1 cellular context compared by ENCODE assay signal in the genomic region with DNA sequence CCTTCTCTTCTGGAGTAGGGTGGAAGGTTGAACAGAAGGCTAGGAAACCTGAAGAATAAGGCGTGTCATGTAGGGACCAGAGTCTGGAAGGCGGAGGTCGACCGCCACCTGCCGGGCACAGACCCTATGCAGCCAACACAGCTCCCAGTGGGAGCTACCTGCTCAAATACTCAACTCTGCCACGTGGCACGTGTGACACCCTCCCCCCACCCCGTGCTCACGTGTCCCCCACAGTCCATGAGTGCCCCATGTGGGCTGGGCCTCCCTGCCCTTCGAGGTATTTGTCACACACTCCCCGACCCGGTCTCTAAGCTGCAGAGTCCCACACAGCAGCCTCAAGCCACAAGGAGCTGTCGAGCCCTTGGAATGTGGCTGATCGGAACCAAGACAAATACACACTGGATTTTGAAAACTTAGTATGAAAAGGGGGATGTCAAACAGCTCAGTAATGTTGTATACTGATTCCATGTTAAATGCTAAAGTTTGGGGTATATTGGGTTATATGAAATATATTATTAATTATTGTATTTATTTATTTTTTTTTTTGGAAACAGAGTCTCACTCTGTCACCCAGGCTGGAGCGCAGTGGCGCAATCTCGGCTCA.
TF ChIP-seq lines count a peak whose summit lies in the region.

No MANE protein-coding gene starts in this region.

TF ChIP-seq in HepG2, 621 proteins besides CTCF, POLR2A, EP300 and RAD21 (continued from another document and continues in another):
- TF ChIP-seq, protein P1, sequence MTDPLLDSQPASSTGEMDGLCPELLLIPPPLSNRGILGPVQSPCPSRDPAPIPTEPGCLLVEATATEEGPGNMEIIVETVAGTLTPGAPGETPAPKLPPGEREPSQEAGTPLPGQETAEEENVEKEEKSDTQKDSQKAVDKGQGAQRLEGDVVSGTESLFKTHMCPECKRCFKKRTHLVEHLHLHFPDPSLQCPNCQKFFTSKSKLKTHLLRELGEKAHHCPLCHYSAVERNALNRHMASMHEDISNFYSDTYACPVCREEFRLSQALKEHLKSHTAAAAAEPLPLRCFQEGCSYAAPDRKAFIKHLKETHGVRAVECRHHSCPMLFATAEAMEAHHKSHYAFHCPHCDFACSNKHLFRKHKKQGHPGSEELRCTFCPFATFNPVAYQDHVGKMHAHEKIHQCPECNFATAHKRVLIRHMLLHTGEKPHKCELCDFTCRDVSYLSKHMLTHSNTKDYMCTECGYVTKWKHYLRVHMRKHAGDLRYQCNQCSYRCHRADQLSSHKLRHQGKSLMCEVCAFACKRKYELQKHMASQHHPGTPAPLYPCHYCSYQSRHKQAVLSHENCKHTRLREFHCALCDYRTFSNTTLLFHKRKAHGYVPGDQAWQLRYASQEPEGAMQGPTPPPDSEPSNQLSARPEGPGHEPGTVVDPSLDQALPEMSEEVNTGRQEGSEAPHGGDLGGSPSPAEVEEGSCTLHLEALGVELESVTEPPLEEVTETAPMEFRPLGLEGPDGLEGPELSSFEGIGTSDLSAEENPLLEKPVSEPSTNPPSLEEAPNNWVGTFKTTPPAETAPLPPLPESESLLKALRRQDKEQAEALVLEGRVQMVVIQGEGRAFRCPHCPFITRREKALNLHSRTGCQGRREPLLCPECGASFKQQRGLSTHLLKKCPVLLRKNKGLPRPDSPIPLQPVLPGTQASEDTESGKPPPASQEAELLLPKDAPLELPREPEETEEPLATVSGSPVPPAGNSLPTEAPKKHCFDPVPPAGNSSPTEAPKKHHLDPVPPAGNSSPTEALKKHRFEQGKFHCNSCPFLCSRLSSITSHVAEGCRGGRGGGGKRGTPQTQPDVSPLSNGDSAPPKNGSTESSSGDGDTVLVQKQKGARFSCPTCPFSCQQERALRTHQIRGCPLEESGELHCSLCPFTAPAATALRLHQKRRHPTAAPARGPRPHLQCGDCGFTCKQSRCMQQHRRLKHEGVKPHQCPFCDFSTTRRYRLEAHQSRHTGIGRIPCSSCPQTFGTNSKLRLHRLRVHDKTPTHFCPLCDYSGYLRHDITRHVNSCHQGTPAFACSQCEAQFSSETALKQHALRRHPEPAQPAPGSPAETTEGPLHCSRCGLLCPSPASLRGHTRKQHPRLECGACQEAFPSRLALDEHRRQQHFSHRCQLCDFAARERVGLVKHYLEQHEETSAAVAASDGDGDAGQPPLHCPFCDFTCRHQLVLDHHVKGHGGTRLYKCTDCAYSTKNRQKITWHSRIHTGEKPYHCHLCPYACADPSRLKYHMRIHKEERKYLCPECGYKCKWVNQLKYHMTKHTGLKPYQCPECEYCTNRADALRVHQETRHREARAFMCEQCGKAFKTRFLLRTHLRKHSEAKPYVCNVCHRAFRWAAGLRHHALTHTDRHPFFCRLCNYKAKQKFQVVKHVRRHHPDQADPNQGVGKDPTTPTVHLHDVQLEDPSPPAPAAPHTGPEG (CRISPR knock-in tag; IDR thresholded peaks at IDR 0.05): no peak; the same call in 1 of the 2 replicates
- TF ChIP-seq, protein P2, sequence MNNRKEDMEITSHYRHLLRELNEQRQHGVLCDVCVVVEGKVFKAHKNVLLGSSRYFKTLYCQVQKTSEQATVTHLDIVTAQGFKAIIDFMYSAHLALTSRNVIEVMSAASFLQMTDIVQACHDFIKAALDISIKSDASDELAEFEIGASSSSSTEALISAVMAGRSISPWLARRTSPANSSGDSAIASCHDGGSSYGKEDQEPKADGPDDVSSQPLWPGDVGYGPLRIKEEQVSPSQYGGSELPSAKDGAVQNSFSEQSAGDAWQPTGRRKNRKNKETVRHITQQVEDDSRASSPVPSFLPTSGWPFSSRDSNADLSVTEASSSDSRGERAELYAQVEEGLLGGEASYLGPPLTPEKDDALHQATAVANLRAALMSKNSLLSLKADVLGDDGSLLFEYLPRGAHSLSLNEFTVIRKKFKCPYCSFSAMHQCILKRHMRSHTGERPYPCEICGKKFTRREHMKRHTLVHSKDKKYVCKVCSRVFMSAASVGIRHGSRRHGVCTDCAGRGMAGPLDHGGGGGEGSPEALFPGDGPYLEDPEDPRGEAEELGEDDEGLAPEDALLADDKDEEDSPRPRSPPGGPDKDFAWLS (CRISPR knock-in tag; IDR thresholded peaks at IDR 0.05; ENCODE audit: borderline replicate concordance): no peak
- TF ChIP-seq, protein P3, sequence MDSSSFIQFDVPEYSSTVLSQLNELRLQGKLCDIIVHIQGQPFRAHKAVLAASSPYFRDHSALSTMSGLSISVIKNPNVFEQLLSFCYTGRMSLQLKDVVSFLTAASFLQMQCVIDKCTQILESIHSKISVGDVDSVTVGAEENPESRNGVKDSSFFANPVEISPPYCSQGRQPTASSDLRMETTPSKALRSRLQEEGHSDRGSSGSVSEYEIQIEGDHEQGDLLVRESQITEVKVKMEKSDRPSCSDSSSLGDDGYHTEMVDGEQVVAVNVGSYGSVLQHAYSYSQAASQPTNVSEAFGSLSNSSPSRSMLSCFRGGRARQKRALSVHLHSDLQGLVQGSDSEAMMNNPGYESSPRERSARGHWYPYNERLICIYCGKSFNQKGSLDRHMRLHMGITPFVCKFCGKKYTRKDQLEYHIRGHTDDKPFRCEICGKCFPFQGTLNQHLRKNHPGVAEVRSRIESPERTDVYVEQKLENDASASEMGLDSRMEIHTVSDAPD (CRISPR knock-in tag; IDR thresholded peaks at IDR 0.05): peak; percentile 65; the same call in 1 of the 2 replicates
- TF ChIP-seq ZNF337 (CRISPR knock-in tag; IDR thresholded peaks at IDR 0.05; ENCODE audit: borderline replicate concordance, low read depth) (no peak; the same call in 1 of the 2 replicates), MYNN (CRISPR knock-in tag; IDR thresholded peaks at IDR 0.05; ENCODE audit: low read depth) (0 out of 2 replicates have a peak, but pooled peaks have one; percentile 35), ZSCAN22 (CRISPR knock-in tag; IDR thresholded peaks at IDR 0.05) (no peak), ZBTB7A (CRISPR knock-in tag; IDR thresholded peaks at IDR 0.05) (no peak; the same call in 1 of the 2 replicates), CCDC6 (CRISPR knock-in tag; IDR thresholded peaks at IDR 0.05) (peak; percentile 80; the same call in 1 of the 2 replicates), ZNF749 (CRISPR knock-in tag; IDR thresholded peaks at IDR 0.05; ENCODE audit: borderline replicate concordance) (no peak), ZNF672 (CRISPR knock-in tag; IDR thresholded peaks at IDR 0.05) (peak; percentile 48; the same call in 1 of the 2 replicates), RFX5 (IDR thresholded peaks at IDR 0.05; ENCODE audit: low read depth, low read length) (no peak; the same call in 1 of the 2 replicates), ZBTB1 (CRISPR knock-in tag; IDR thresholded peaks at IDR 0.05; ENCODE audit: borderline replicate concordance) (no peak), BORCS8-MEF2B (CRISPR knock-in tag; IDR thresholded peaks at IDR 0.05) (peak; percentile 97), ZNF329 (CRISPR knock-in tag; IDR thresholded peaks at IDR 0.05; ENCODE audit: low read depth) (0 out of 2 replicates have a peak, but pooled peaks have one; percentile 55), ZNF75D (CRISPR knock-in tag; IDR thresholded peaks at IDR 0.05; ENCODE audit: borderline replicate concordance) (no peak), HMGA1 (CRISPR knock-in tag; conservative IDR thresholded peaks at IDR 0.05) (no peak), SMARCC2 (IDR thresholded peaks at IDR 0.05) (no peak), ZNF558 (CRISPR knock-in tag; IDR thresholded peaks at IDR 0.05; ENCODE audit: borderline replicate concordance) (no peak), ZNF773 (CRISPR knock-in tag; IDR thresholded peaks at IDR 0.05; ENCODE audit: borderline replicate concordance) (peak; percentile 72; the same call in 1 of the 2 replicates), SP4 (CRISPR knock-in tag; IDR thresholded peaks at IDR 0.05) (peak; percentile 74)
- TF ChIP-seq, protein P4, sequence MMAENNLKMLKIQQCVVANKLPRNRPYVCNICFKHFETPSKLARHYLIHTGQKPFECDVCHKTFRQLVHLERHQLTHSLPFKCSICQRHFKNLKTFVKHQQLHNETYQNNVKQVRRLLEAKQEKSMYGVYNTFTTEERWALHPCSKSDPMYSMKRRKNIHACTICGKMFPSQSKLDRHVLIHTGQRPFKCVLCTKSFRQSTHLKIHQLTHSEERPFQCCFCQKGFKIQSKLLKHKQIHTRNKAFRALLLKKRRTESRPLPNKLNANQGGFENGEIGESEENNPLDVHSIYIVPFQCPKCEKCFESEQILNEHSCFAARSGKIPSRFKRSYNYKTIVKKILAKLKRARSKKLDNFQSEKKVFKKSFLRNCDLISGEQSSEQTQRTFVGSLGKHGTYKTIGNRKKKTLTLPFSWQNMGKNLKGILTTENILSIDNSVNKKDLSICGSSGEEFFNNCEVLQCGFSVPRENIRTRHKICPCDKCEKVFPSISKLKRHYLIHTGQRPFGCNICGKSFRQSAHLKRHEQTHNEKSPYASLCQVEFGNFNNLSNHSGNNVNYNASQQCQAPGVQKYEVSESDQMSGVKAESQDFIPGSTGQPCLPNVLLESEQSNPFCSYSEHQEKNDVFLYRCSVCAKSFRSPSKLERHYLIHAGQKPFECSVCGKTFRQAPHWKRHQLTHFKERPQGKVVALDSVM (CRISPR knock-in tag; IDR thresholded peaks at IDR 0.05): no peak
- TF ChIP-seq, protein P5, sequence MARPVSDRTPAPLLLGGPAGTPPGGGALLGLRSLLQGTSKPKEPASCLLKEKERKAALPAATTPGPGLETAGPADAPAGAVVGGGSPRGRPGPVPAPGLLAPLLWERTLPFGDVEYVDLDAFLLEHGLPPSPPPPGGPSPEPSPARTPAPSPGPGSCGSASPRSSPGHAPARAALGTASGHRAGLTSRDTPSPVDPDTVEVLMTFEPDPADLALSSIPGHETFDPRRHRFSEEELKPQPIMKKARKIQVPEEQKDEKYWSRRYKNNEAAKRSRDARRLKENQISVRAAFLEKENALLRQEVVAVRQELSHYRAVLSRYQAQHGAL (CRISPR knock-in tag; IDR thresholded peaks at IDR 0.05; ENCODE audit: not compliant biosample characterization): no peak
- TF ChIP-seq, protein P6, sequence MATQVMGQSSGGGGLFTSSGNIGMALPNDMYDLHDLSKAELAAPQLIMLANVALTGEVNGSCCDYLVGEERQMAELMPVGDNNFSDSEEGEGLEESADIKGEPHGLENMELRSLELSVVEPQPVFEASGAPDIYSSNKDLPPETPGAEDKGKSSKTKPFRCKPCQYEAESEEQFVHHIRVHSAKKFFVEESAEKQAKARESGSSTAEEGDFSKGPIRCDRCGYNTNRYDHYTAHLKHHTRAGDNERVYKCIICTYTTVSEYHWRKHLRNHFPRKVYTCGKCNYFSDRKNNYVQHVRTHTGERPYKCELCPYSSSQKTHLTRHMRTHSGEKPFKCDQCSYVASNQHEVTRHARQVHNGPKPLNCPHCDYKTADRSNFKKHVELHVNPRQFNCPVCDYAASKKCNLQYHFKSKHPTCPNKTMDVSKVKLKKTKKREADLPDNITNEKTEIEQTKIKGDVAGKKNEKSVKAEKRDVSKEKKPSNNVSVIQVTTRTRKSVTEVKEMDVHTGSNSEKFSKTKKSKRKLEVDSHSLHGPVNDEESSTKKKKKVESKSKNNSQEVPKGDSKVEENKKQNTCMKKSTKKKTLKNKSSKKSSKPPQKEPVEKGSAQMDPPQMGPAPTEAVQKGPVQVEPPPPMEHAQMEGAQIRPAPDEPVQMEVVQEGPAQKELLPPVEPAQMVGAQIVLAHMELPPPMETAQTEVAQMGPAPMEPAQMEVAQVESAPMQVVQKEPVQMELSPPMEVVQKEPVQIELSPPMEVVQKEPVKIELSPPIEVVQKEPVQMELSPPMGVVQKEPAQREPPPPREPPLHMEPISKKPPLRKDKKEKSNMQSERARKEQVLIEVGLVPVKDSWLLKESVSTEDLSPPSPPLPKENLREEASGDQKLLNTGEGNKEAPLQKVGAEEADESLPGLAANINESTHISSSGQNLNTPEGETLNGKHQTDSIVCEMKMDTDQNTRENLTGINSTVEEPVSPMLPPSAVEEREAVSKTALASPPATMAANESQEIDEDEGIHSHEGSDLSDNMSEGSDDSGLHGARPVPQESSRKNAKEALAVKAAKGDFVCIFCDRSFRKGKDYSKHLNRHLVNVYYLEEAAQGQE (IDR thresholded peaks at IDR 0.05; ENCODE audit: borderline replicate concordance in 1 of 2, low read depth in 1 of 2, low read length in 2 of 2): no peak
- TF ChIP-seq, protein P7, sequence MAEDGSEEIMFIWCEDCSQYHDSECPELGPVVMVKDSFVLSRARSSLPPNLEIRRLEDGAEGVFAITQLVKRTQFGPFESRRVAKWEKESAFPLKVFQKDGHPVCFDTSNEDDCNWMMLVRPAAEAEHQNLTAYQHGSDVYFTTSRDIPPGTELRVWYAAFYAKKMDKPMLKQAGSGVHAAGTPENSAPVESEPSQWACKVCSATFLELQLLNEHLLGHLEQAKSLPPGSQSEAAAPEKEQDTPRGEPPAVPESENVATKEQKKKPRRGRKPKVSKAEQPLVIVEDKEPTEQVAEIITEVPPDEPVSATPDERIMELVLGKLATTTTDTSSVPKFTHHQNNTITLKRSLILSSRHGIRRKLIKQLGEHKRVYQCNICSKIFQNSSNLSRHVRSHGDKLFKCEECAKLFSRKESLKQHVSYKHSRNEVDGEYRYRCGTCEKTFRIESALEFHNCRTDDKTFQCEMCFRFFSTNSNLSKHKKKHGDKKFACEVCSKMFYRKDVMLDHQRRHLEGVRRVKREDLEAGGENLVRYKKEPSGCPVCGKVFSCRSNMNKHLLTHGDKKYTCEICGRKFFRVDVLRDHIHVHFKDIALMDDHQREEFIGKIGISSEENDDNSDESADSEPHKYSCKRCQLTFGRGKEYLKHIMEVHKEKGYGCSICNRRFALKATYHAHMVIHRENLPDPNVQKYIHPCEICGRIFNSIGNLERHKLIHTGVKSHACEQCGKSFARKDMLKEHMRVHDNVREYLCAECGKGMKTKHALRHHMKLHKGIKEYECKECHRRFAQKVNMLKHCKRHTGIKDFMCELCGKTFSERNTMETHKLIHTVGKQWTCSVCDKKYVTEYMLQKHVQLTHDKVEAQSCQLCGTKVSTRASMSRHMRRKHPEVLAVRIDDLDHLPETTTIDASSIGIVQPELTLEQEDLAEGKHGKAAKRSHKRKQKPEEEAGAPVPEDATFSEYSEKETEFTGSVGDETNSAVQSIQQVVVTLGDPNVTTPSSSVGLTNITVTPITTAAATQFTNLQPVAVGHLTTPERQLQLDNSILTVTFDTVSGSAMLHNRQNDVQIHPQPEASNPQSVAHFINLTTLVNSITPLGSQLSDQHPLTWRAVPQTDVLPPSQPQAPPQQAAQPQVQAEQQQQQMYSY (CRISPR knock-in tag; IDR thresholded peaks at IDR 0.05): no peak
- TF ChIP-seq, protein P8, sequence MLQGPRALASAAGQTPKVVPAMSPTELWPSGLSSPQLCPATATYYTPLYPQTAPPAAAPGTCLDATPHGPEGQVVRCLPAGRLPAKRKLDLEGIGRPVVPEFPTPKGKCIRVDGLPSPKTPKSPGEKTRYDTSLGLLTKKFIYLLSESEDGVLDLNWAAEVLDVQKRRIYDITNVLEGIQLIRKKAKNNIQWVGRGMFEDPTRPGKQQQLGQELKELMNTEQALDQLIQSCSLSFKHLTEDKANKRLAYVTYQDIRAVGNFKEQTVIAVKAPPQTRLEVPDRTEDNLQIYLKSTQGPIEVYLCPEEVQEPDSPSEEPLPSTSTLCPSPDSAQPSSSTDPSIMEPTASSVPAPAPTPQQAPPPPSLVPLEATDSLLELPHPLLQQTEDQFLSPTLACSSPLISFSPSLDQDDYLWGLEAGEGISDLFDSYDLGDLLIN (CRISPR knock-in tag; IDR thresholded peaks at IDR 0.05; ENCODE audit: borderline replicate concordance): no peak
- TF ChIP-seq, protein P9, sequence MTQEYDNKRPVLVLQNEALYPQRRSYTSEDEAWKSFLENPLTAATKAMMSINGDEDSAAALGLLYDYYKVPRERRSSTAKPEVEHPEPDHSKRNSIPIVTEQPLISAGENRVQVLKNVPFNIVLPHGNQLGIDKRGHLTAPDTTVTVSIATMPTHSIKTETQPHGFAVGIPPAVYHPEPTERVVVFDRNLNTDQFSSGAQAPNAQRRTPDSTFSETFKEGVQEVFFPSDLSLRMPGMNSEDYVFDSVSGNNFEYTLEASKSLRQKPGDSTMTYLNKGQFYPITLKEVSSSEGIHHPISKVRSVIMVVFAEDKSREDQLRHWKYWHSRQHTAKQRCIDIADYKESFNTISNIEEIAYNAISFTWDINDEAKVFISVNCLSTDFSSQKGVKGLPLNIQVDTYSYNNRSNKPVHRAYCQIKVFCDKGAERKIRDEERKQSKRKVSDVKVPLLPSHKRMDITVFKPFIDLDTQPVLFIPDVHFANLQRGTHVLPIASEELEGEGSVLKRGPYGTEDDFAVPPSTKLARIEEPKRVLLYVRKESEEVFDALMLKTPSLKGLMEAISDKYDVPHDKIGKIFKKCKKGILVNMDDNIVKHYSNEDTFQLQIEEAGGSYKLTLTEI (CRISPR knock-in tag; conservative IDR thresholded peaks at IDR 0.05): no peak
